1 cellular context compared by ENCODE assay signal in genomic region chr5:179023528-179024189, GRCh38.
TF ChIP-seq lines count a peak whose summit lies in the region.

TSS of gene ZNF879 (plus strand) at chr5:179023804. CDS start at chr5:179025005, 1,201 bp downstream.

TF ChIP-seq in HepG2, 621 proteins besides CTCF, POLR2A, EP300 and RAD21 (continued from another document and continues in another):
- TF ChIP-seq CSRNP2 (CRISPR knock-in tag; conservative IDR thresholded peaks at IDR 0.05; ENCODE audit: low read depth) (no peak), MYC (CRISPR knock-in tag; IDR thresholded peaks at IDR 0.05; ENCODE audit: borderline replicate concordance) (peak; percentile 46; the same call in 1 of the 2 replicates), ZNF350 (CRISPR knock-in tag; IDR thresholded peaks at IDR 0.05; ENCODE audit: borderline replicate concordance, low read depth) (0 out of 2 replicates have a peak, but pooled peaks have one; percentile 22), CBFB (CRISPR knock-in tag; IDR thresholded peaks at IDR 0.05) (peak; percentile 71; the same call in 1 of the 2 replicates), RBFOX2 (IDR thresholded peaks at IDR 0.05; ENCODE audit: low read depth, low read length) (peak; percentile 90), ZNF329 (CRISPR knock-in tag; IDR thresholded peaks at IDR 0.05; ENCODE audit: low read depth) (no peak), ZNF605 (CRISPR knock-in tag; IDR thresholded peaks at IDR 0.05) (no peak), ZNF773 (CRISPR knock-in tag; IDR thresholded peaks at IDR 0.05; ENCODE audit: borderline replicate concordance) (peak; percentile 74; the same call in 1 of the 2 replicates), KLF12 (CRISPR knock-in tag; IDR thresholded peaks at IDR 0.05; ENCODE audit: borderline replicate concordance) (no peak; the same call in none of the 2 replicates), ZNF124 (CRISPR knock-in tag; IDR thresholded peaks at IDR 0.05) (0 out of 2 replicates have a peak, but pooled peaks have one; percentile 18), ZNF564 (CRISPR knock-in tag; IDR thresholded peaks at IDR 0.05) (0 out of 2 replicates have a peak, but pooled peaks have one; percentile 54), IRF2 (CRISPR knock-in tag; IDR thresholded peaks at IDR 0.05) (peak; percentile 79; the same call in 1 of the 2 replicates), TRIM24 (CRISPR knock-in tag; IDR thresholded peaks at IDR 0.05) (no peak), ZFP90 (CRISPR knock-in tag; IDR thresholded peaks at IDR 0.05; ENCODE audit: borderline replicate concordance) (peak; percentile 87; the same call in 1 of the 2 replicates), ZNF607 (CRISPR knock-in tag; IDR thresholded peaks at IDR 0.05; ENCODE audit: borderline replicate concordance) (0 out of 2 replicates have a peak, but pooled peaks have one; percentile 39), ZNF34 (CRISPR knock-in tag; IDR thresholded peaks at IDR 0.05; ENCODE audit: borderline replicate concordance) (peak; percentile 47; the same call in 1 of the 2 replicates), ZFP91 (CRISPR knock-in tag; IDR thresholded peaks at IDR 0.05; ENCODE audit: borderline replicate concordance) (peak; percentile 12; the same call in 1 of the 2 replicates), ZFP82 (CRISPR knock-in tag; IDR thresholded peaks at IDR 0.05; ENCODE audit: borderline replicate concordance) (0 out of 2 replicates have a peak, but pooled peaks have one; percentile 24), ZNF788 (CRISPR knock-in tag; IDR thresholded peaks at IDR 0.05; ENCODE audit: borderline replicate concordance) (peak; percentile 44; the same call in 1 of the 2 replicates), ZNF441 (CRISPR knock-in tag; IDR thresholded peaks at IDR 0.05; ENCODE audit: borderline replicate concordance) (no peak), KMT2A (CRISPR knock-in tag; IDR thresholded peaks at IDR 0.05) (peak; percentile 40; the same call in 1 of the 2 replicates), MEF2D (CRISPR knock-in tag; IDR thresholded peaks at IDR 0.05) (0 out of 2 replicates have a peak, but pooled peaks have one; percentile 16), SP4 (CRISPR knock-in tag; IDR thresholded peaks at IDR 0.05) (peak; percentile 55), ZMYM4 (CRISPR knock-in tag; IDR thresholded peaks at IDR 0.05) (peak; percentile 21; the same call in 1 of the 2 replicates), SALL1 (CRISPR knock-in tag; IDR thresholded peaks at IDR 0.05) (peak; percentile 48; the same call in 1 of the 2 replicates), POLR2G (IDR thresholded peaks at IDR 0.05; ENCODE audit: low read depth, low read length) (peak; percentile 73), ATF2 (CRISPR knock-in tag; IDR thresholded peaks at IDR 0.05) (peak; percentile 45; the same call in 1 of the 2 replicates), ZSCAN21 (CRISPR knock-in tag; IDR thresholded peaks at IDR 0.05; ENCODE audit: borderline replicate concordance) (0 out of 2 replicates have a peak, but pooled peaks have one; percentile 19), ZFX (CRISPR knock-in tag; IDR thresholded peaks at IDR 0.05; ENCODE audit: low read depth) (peak; percentile 86), SP1 (IDR thresholded peaks at IDR 0.05) (no peak), SP1 (CRISPR knock-in tag; IDR thresholded peaks at IDR 0.05) (0 out of 2 replicates have a peak, but pooled peaks have one; percentile 37), NKX3-1 (CRISPR knock-in tag; IDR thresholded peaks at IDR 0.05) (0 out of 2 replicates have a peak, but pooled peaks have one; percentile 11), ZBTB38 (CRISPR knock-in tag; IDR thresholded peaks at IDR 0.05) (peak; percentile 38; the same call in 1 of the 2 replicates), ZNF235 (CRISPR knock-in tag; IDR thresholded peaks at IDR 0.05; ENCODE audit: borderline replicate concordance) (no peak), ZNF501 (CRISPR knock-in tag; IDR thresholded peaks at IDR 0.05) (peak; percentile 64; the same call in 1 of the 2 replicates), SALL2 (CRISPR knock-in tag; IDR thresholded peaks at IDR 0.05) (peak; percentile 58; the same call in 1 of the 2 replicates), ZNF563 (CRISPR knock-in tag; IDR thresholded peaks at IDR 0.05) (0 out of 2 replicates have a peak, but pooled peaks have one; percentile 43), YEATS2 (CRISPR knock-in tag; IDR thresholded peaks at IDR 0.05; ENCODE audit: borderline replicate concordance) (no peak), GATA4 (IDR thresholded peaks at IDR 0.05; ENCODE audit: borderline replicate concordance, low read depth) (no peak), NFKB2 (CRISPR knock-in tag; IDR thresholded peaks at IDR 0.05; ENCODE audit: borderline replicate concordance) (0 out of 2 replicates have a peak, but pooled peaks have one; percentile 24), MAZ (IDR thresholded peaks at IDR 0.05; ENCODE audit: borderline replicate concordance, low read depth, low read length) (0 out of 2 replicates have a peak, but pooled peaks have one; percentile 22), MAZ (CRISPR knock-in tag; IDR thresholded peaks at IDR 0.05; ENCODE audit: low read depth) (no peak), AGO2 (optimal IDR thresholded peaks at IDR 0.05; ENCODE audit: low read depth, low read length) (peak; percentile 25), TEAD2 (CRISPR knock-in tag; IDR thresholded peaks at IDR 0.05) (peak; percentile 73; the same call in 1 of the 2 replicates)
- TF ChIP-seq, protein P1, sequence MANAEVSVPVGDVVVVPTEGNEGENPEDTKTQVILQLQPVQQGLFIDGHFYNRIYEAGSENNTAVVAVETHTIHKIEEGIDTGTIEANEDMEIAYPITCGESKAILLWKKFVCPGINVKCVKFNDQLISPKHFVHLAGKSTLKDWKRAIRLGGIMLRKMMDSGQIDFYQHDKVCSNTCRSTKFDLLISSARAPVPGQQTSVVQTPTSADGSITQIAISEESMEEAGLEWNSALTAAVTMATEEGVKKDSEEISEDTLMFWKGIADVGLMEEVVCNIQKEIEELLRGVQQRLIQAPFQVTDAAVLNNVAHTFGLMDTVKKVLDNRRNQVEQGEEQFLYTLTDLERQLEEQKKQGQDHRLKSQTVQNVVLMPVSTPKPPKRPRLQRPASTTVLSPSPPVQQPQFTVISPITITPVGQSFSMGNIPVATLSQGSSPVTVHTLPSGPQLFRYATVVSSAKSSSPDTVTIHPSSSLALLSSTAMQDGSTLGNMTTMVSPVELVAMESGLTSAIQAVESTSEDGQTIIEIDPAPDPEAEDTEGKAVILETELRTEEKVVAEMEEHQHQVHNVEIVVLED (CRISPR knock-in tag; IDR thresholded peaks at IDR 0.05; ENCODE audit: borderline replicate concordance), result peak; percentile 58; the same call in 1 of the 2 replicates
- TF ChIP-seq, protein P2, sequence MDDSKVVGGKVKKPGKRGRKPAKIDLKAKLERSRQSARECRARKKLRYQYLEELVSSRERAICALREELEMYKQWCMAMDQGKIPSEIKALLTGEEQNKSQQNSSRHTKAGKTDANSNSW (CRISPR knock-in tag; IDR thresholded peaks at IDR 0.05; ENCODE audit: borderline replicate concordance), result no peak
- TF ChIP-seq, protein P3, sequence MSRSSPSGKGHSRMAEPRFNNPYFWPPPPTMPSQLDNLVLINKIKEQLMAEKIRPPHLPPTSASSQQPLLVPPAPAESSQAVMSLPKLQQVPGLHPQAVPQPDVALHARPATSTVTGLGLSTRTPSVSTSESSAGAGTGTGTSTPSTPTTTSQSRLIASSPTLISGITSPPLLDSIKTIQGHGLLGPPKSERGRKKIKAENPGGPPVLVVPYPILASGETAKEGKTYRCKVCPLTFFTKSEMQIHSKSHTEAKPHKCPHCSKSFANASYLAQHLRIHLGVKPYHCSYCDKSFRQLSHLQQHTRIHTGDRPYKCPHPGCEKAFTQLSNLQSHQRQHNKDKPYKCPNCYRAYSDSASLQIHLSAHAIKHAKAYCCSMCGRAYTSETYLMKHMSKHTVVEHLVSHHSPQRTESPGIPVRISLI (CRISPR knock-in tag; IDR thresholded peaks at IDR 0.05; ENCODE audit: borderline replicate concordance), result no peak
- TF ChIP-seq, protein P4, sequence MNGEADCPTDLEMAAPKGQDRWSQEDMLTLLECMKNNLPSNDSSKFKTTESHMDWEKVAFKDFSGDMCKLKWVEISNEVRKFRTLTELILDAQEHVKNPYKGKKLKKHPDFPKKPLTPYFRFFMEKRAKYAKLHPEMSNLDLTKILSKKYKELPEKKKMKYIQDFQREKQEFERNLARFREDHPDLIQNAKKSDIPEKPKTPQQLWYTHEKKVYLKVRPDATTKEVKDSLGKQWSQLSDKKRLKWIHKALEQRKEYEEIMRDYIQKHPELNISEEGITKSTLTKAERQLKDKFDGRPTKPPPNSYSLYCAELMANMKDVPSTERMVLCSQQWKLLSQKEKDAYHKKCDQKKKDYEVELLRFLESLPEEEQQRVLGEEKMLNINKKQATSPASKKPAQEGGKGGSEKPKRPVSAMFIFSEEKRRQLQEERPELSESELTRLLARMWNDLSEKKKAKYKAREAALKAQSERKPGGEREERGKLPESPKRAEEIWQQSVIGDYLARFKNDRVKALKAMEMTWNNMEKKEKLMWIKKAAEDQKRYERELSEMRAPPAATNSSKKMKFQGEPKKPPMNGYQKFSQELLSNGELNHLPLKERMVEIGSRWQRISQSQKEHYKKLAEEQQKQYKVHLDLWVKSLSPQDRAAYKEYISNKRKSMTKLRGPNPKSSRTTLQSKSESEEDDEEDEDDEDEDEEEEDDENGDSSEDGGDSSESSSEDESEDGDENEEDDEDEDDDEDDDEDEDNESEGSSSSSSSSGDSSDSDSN (CRISPR knock-in tag; IDR thresholded peaks at IDR 0.05), result peak; percentile 34; the same call in 1 of the 2 replicates
- TF ChIP-seq, protein P5, sequence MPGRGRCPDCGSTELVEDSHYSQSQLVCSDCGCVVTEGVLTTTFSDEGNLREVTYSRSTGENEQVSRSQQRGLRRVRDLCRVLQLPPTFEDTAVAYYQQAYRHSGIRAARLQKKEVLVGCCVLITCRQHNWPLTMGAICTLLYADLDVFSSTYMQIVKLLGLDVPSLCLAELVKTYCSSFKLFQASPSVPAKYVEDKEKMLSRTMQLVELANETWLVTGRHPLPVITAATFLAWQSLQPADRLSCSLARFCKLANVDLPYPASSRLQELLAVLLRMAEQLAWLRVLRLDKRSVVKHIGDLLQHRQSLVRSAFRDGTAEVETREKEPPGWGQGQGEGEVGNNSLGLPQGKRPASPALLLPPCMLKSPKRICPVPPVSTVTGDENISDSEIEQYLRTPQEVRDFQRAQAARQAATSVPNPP (CRISPR knock-in tag; IDR thresholded peaks at IDR 0.05), result peak; percentile 78; the same call in 1 of the 2 replicates
- TF ChIP-seq, protein P6, sequence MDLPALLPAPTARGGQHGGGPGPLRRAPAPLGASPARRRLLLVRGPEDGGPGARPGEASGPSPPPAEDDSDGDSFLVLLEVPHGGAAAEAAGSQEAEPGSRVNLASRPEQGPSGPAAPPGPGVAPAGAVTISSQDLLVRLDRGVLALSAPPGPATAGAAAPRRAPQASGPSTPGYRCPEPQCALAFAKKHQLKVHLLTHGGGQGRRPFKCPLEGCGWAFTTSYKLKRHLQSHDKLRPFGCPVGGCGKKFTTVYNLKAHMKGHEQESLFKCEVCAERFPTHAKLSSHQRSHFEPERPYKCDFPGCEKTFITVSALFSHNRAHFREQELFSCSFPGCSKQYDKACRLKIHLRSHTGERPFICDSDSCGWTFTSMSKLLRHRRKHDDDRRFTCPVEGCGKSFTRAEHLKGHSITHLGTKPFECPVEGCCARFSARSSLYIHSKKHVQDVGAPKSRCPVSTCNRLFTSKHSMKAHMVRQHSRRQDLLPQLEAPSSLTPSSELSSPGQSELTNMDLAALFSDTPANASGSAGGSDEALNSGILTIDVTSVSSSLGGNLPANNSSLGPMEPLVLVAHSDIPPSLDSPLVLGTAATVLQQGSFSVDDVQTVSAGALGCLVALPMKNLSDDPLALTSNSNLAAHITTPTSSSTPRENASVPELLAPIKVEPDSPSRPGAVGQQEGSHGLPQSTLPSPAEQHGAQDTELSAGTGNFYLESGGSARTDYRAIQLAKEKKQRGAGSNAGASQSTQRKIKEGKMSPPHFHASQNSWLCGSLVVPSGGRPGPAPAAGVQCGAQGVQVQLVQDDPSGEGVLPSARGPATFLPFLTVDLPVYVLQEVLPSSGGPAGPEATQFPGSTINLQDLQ (CRISPR knock-in tag; IDR thresholded peaks at IDR 0.05), result peak; percentile 92
- TF ChIP-seq, protein P7, sequence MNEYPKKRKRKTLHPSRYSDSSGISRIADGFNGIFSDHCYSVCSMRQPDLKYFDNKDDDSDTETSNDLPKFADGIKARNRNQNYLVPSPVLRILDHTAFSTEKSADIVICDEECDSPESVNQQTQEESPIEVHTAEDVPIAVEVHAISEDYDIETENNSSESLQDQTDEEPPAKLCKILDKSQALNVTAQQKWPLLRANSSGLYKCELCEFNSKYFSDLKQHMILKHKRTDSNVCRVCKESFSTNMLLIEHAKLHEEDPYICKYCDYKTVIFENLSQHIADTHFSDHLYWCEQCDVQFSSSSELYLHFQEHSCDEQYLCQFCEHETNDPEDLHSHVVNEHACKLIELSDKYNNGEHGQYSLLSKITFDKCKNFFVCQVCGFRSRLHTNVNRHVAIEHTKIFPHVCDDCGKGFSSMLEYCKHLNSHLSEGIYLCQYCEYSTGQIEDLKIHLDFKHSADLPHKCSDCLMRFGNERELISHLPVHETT (CRISPR knock-in tag; conservative IDR thresholded peaks at IDR 0.05), result no peak
